In genomic region chr7:1043552-1044188, GRCh38 we compare ENCODE assay signal across 1 cellular context.
TF ChIP-seq lines count a peak whose summit lies in the region.

No MANE protein-coding gene starts in this region.

TF ChIP-seq in K562, 482 proteins besides CTCF, POLR2A, EP300 and RAD21 (continued from another document):
- TF ChIP-seq, protein P1, sequence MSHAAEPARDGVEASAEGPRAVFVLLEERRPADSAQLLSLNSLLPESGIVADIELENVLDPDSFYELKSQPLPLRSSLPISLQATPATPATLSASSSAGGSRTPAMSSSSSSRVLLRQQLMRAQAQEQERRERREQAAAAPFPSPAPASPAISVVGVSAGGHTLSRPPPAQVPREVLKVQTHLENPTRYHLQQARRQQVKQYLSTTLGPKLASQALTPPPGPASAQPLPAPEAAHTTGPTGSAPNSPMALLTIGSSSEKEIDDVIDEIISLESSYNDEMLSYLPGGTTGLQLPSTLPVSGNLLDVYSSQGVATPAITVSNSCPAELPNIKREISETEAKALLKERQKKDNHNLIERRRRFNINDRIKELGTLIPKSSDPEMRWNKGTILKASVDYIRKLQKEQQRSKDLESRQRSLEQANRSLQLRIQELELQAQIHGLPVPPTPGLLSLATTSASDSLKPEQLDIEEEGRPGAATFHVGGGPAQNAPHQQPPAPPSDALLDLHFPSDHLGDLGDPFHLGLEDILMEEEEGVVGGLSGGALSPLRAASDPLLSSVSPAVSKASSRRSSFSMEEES (CRISPR knock-in tag; IDR thresholded peaks at IDR 0.05), result no peak
- TF ChIP-seq HMGXB4 (CRISPR knock-in tag; IDR thresholded peaks at IDR 0.05), result no peak
- 0 out of 2 replicates have a peak, but pooled peaks have one; percentile 8 for TF ChIP-seq ARID4B (CRISPR knock-in tag; IDR thresholded peaks at IDR 0.05)
- no peak for TF ChIP-seq ZNF639 (CRISPR knock-in tag; conservative IDR thresholded peaks at IDR 0.05 in 1 of 2, IDR thresholded peaks at IDR 0.05 in 1 of 2)
- TF ChIP-seq KDM5B (IDR thresholded peaks at IDR 0.05; ENCODE audit: insufficient replicate concordance, low read depth, low read length), result no peak
- TF ChIP-seq ETS2 (tag; IDR thresholded peaks at IDR 0.05; ENCODE audit: borderline replicate concordance, poor library complexity, severe bottlenecking), result no peak
- no peak for TF ChIP-seq E2F3 (CRISPR knock-in tag; IDR thresholded peaks at IDR 0.05)
- TF ChIP-seq, protein P2, sequence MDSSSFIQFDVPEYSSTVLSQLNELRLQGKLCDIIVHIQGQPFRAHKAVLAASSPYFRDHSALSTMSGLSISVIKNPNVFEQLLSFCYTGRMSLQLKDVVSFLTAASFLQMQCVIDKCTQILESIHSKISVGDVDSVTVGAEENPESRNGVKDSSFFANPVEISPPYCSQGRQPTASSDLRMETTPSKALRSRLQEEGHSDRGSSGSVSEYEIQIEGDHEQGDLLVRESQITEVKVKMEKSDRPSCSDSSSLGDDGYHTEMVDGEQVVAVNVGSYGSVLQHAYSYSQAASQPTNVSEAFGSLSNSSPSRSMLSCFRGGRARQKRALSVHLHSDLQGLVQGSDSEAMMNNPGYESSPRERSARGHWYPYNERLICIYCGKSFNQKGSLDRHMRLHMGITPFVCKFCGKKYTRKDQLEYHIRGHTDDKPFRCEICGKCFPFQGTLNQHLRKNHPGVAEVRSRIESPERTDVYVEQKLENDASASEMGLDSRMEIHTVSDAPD (CRISPR knock-in tag; IDR thresholded peaks at IDR 0.05), result no peak
- TF ChIP-seq, protein P3, sequence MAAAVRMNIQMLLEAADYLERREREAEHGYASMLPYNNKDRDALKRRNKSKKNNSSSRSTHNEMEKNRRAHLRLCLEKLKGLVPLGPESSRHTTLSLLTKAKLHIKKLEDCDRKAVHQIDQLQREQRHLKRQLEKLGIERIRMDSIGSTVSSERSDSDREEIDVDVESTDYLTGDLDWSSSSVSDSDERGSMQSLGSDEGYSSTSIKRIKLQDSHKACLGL (CRISPR knock-in tag; IDR thresholded peaks at IDR 0.05; ENCODE audit: borderline replicate concordance, poor library complexity, severe bottlenecking), result no peak
- TF ChIP-seq ZNF444 (CRISPR knock-in tag; IDR thresholded peaks at IDR 0.05), result no peak
- no peak for TF ChIP-seq CBX2 (IDR thresholded peaks at IDR 0.05; ENCODE audit: insufficient read depth, low read length, poor library complexity, severe bottlenecking)
- no peak for TF ChIP-seq ZKSCAN3 (CRISPR knock-in tag; IDR thresholded peaks at IDR 0.05)
- no peak for TF ChIP-seq ESRRB (CRISPR knock-in tag; IDR thresholded peaks at IDR 0.05; ENCODE audit: borderline replicate concordance)
- no peak for TF ChIP-seq HCFC1 (IDR thresholded peaks at IDR 0.05; ENCODE audit: low read depth, low read length)
